In genomic region chr17:38747385-38748328, GRCh38 we compare ENCODE assay signal across 7 cellular contexts.
DNase-seq lines count a peak whose midpoint lies in the region; ATAC-seq lines count a peak whose summit lies in the region.
"Had no signal": no experiment of that assay in that cellular context is flagged by ENCODE, and none has a peak within 500 bp of the region (broad histone marks: within the 10 kb centered on the region; RNA-seq: fewer than 3 reads in every experiment).

No MANE protein-coding gene starts in this region.

- H3K4me1 ChIP-seq in adipocyte (ENCODE audit: control insufficient read depth, insufficient read depth, low read length): peaks cover 38% of the 10 kb centered on the region
- peaks cover 36% of the 10 kb centered on the region for H3K4me1 ChIP-seq in muscle layer of colon (ENCODE audit: insufficient read depth, low read length)

- no peaks in the 10 kb centered on the region for H3K9me3 ChIP-seq in adipocyte (ENCODE audit: control insufficient read depth, low read length)
- H3K9me3 ChIP-seq in muscle layer of colon (ENCODE audit: low read length): no peaks in the 10 kb centered on the region
- H3K9me3 ChIP-seq: neutrophil had no signal

- H3K9ac ChIP-seq in adipocyte (ENCODE audit: low read length) (peak overlapping the region; percentile 95), muscle layer of colon (ENCODE audit: low read length) (peak overlapping the region; percentile 53)

- no peak for ATAC-seq in HG02870 (IDR thresholded peaks at IDR 0.05; ENCODE audit: unreplicated experiment)

- peak in 2 of 3 experiments; percentile 59 to 68 for DNase-seq in NCI-H1417 (lab: John Stamatoyannopoulos, UW)
- DNase-seq in NCI-H1417 treated with DMSO at 0.1 percent for 48 hours (lab: John Stamatoyannopoulos, UW): no peak
- peak; percentile 78 for DNase-seq in adipocyte (ENCODE audit: low read depth)
- DNase-seq in NK-92 treated with Interleukin-12 subunit alpha and Interleukin-12 subunit beta, amount 100 ng/mL, for 24 hours (lab: John Stamatoyannopoulos, UW): no peak

- H3K4me3 ChIP-seq in adipocyte (ENCODE audit: low read length): peak overlapping the region; percentile 97
- peak overlapping the region; percentile 49 to 63 for H3K4me3 ChIP-seq in muscle layer of colon (ENCODE audit: low read depth in 1 of 2, low read length in 2 of 2)

- H3K27ac ChIP-seq in muscle layer of colon (ENCODE audit: low read depth, low read length): peak overlapping the region; percentile 59
- H3K27ac ChIP-seq: neutrophil had no signal

- H3K27me3 ChIP-seq in adipocyte (replicated peaks; ENCODE audit: control insufficient read depth, insufficient read depth, low read length) (no peaks in the 10 kb centered on the region), muscle layer of colon (ENCODE audit: control insufficient read depth in 1 of 2, insufficient read depth in 2 of 2, low read length in 2 of 2) (peaks cover 0 to 5% of the 10 kb centered on the region in 2 donors)

- no peaks in the 10 kb centered on the region for H3K36me3 ChIP-seq in adipocyte (ENCODE audit: control insufficient read depth, insufficient read depth, low read length, severe bottlenecking)
- no peaks in the 10 kb centered on the region for H3K36me3 ChIP-seq in muscle layer of colon (ENCODE audit: insufficient read depth, low read length)
- H3K36me3 ChIP-seq: neutrophil had no signal

Comparison
In these comparisons a context has a peak if more than half of its experiments do, and no peak if none do; other contexts are left out.
1. DNase-seq: peak in NCI-H1417 (2 of 3) and adipocyte (single experiment); none in NCI-H1417 treated with DMSO at 0.1 percent for 48 hours (single experiment) and NK-92 treated with Interleukin-12 subunit alpha and Interleukin-12 subunit beta, amount 100 ng/mL, for 24 hours (single experiment).